In the genomic region with DNA sequence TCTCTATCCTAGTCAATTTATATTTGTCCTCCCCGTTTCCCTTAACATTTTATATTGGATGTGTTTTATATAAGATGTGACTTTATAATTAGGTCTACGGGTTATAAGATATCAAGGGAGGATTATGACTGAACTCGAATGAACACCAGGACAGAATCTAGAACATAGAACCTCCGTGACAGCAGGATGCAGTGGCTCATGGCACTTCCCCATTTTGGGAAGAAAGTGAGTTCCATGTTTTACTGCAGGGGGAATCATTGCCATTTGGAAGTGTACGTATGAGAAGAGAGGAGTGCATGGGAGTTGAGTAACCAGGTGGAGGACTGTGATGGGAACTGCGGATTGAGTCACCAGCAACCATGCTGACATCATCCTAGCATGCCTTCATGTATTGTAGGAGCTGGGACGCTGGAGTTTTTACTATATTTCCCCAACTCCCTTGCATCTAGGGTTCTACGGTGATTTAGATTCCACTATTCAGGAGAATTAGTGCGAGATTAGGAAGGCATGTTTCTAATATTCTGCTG, we compare ENCODE assay signal across 17 cellular contexts. TPM values are rescaled to one million over a fixed set of nuclear protein-coding genes. Genes with fewer than 3 reads are reported as not detected.
A peak's percentile ranks its signal among the peaks of the same experiment; 100 is the strongest.
DNase-seq lines count a peak whose midpoint lies in the region; ATAC-seq and TF ChIP-seq lines count a peak whose summit lies in the region.
"Had no signal": no experiment of that assay in that cellular context is flagged by ENCODE, and none has a peak within 500 bp of the region (broad histone marks: within the 10 kb centered on the region; RNA-seq: fewer than 3 reads in every experiment).

No MANE protein-coding gene starts in this region.

- H3F3A ChIP-seq in Loucy (ENCODE audit: low read depth) (0 out of 2 replicates have a peak, but pooled peaks cover 3% of the 10 kb centered on the region), neural progenitor cell (ENCODE audit: low read depth) (peaks cover 5% of the 10 kb centered on the region)

- H3K4me3 ChIP-seq in Loucy (ENCODE audit: low read length, poor library complexity, severe bottlenecking): peak overlapping the region; percentile 78
- no peak overlapping the region for H3K4me3 ChIP-seq in epithelial cell of esophagus (ENCODE audit: low read length)
- H3K4me3 ChIP-seq in neural progenitor cell: no peak overlapping the region
- H3K4me3 ChIP-seq: mucosa of descending colon had no signal

- H3K4me1 ChIP-seq in Loucy (ENCODE audit: insufficient read depth, low read length, poor library complexity, severe bottlenecking) (peaks cover 18% of the 10 kb centered on the region), neural progenitor cell (no peaks in the 10 kb centered on the region)
- H3K4me1 ChIP-seq: foreskin keratinocyte, prostate gland, uterus had no signal

- H2AFZ ChIP-seq in Loucy (ENCODE audit: low read length) (no peak overlapping the region), neural progenitor cell (replicated peaks) (no peak overlapping the region)

- ATAC-seq in activated naive CD4-positive, alpha-beta T cell treated with anti-CD3 and anti-CD28 coated beads, Interleukin-2, amount 50 U/mL, for 72 hours: no peak
- no peak for ATAC-seq in stimulated activated naive CD8-positive, alpha-beta T cell treated with anti-CD3 and anti-CD28 coated beads, Interleukin-15, amount 100 ng/mL, for 72 hours
- ATAC-seq: foreskin keratinocyte, mucosa of descending colon, Right ventricle myocardium inferior had no signal

- H3K4me3 Mint-ChIP-seq in activated naive CD4-positive, alpha-beta T cell treated with anti-CD3 and anti-CD28 coated beads, Interleukin-2, amount 50 U/mL, for 24 hours: peak overlapping the region; percentile 88
- peak overlapping the region; percentile 85 to 89 for H3K4me3 Mint-ChIP-seq in stimulated activated naive CD8-positive, alpha-beta T cell treated with anti-CD3 and anti-CD28 coated beads, Interleukin-15, amount 100 ng/mL, for 72 hours
- no peak overlapping the region for H3K4me3 Mint-ChIP-seq in neural progenitor cell

- TF ChIP-seq CTCF in Loucy (conservative IDR thresholded peaks at IDR 0.05; ENCODE audit: low read length) (no peak), epithelial cell of esophagus (IDR thresholded peaks at IDR 0.05; ENCODE audit: insufficient read depth, low read depth, low read length, missing control alignments) (no peak), neural progenitor cell (IDR thresholded peaks at IDR 0.05) (no peak)

- H3K4me1 Mint-ChIP-seq in activated naive CD4-positive, alpha-beta T cell treated with anti-CD3 and anti-CD28 coated beads, Interleukin-2, amount 50 U/mL, for 24 hours: peaks cover 15% of the 10 kb centered on the region
- peaks cover 21% of the 10 kb centered on the region for H3K4me1 Mint-ChIP-seq in stimulated activated naive CD8-positive, alpha-beta T cell treated with anti-CD3 and anti-CD28 coated beads, Interleukin-15, amount 100 ng/mL, for 72 hours
- no peaks in the 10 kb centered on the region for H3K4me1 Mint-ChIP-seq in neural progenitor cell

- H4K20me1 ChIP-seq in Loucy (ENCODE audit: insufficient read depth, low read length, poor library complexity, severe bottlenecking) (no peaks in the 10 kb centered on the region), neural progenitor cell (ENCODE audit: low read depth) (no peaks in the 10 kb centered on the region)

- H3K27me3 Mint-ChIP-seq in activated naive CD4-positive, alpha-beta T cell treated with anti-CD3 and anti-CD28 coated beads, Interleukin-2, amount 50 U/mL, for 24 hours: peaks cover 8% of the 10 kb centered on the region
- peaks cover 17% of the 10 kb centered on the region for H3K27me3 Mint-ChIP-seq in stimulated activated naive CD8-positive, alpha-beta T cell treated with anti-CD3 and anti-CD28 coated beads, Interleukin-15, amount 100 ng/mL, for 72 hours
- peaks cover 2% of the 10 kb centered on the region for H3K27me3 Mint-ChIP-seq in neural progenitor cell (ENCODE audit: insufficient read depth, low read depth)

- no peak for DNase-seq in activated naive CD4-positive, alpha-beta T cell treated with anti-CD3 and anti-CD28 coated beads, Interleukin-2, amount 50 U/mL, for 72 hours (ENCODE audit: low spot score in 2 of 2)
- peak; percentile 32 for DNase-seq in epithelial cell of esophagus (ENCODE audit: low read depth)
- no peak for DNase-seq in stimulated activated naive CD8-positive, alpha-beta T cell treated with anti-CD3 and anti-CD28 coated beads, Interleukin-15, amount 100 ng/mL, for 72 hours
- no peak for DNase-seq in hepatic stellate cell (ENCODE audit: low spot score)
- DNase-seq in ureter (ENCODE audit: low spot score): no peak
- DNase-seq in neural progenitor cell (ENCODE audit: low spot score): no peak
- DNase-seq: activated CD8-positive, alpha-beta memory T cell treated with anti-CD3 and anti-CD28 coated beads, Interleukin-2, amount 50 U/mL, for 48 hours; AML-193; foreskin keratinocyte; HCEC 1CT; mucosa of descending colon; stimulated activated CD4-positive, alpha-beta T cell treated with anti-CD3 and anti-CD28 coated beads, Interleukin-1b, Interleukin-23, amount 100 ng/mL, for 48 hours; uterus had no signal

- no peak overlapping the region for H3K27ac ChIP-seq in neural progenitor cell
- H3K27ac ChIP-seq: foreskin keratinocyte, prostate gland, uterus had no signal

- H3K27ac Mint-ChIP-seq in activated naive CD4-positive, alpha-beta T cell treated with anti-CD3 and anti-CD28 coated beads, Interleukin-2, amount 50 U/mL, for 24 hours: peak overlapping the region; percentile 32
- peak overlapping the region in 1 of 2 donors; percentile 87 for H3K27ac Mint-ChIP-seq in activated naive CD4-positive, alpha-beta T cell treated with anti-CD3 and anti-CD28 coated beads, Interleukin-2, amount 50 U/mL, for 72 hours
- no peak overlapping the region for H3K27ac Mint-ChIP-seq in stimulated activated naive CD8-positive, alpha-beta T cell treated with anti-CD3 and anti-CD28 coated beads, Interleukin-15, amount 100 ng/mL, for 72 hours
- no peak overlapping the region for H3K27ac Mint-ChIP-seq in neural progenitor cell

- H3K9me3 Mint-ChIP-seq in activated naive CD4-positive, alpha-beta T cell treated with anti-CD3 and anti-CD28 coated beads, Interleukin-2, amount 50 U/mL, for 24 hours: no peaks in the 10 kb centered on the region
- peaks cover 0 to 10% of the 10 kb centered on the region in 2 donors for H3K9me3 Mint-ChIP-seq in activated naive CD4-positive, alpha-beta T cell treated with anti-CD3 and anti-CD28 coated beads, Interleukin-2, amount 50 U/mL, for 72 hours
- H3K9me3 Mint-ChIP-seq in stimulated activated naive CD8-positive, alpha-beta T cell treated with anti-CD3 and anti-CD28 coated beads, Interleukin-15, amount 100 ng/mL, for 72 hours: peaks cover 0 to 8% of the 10 kb centered on the region in 2 donors
- peaks cover 16% of the 10 kb centered on the region for H3K9me3 Mint-ChIP-seq in neural progenitor cell

- H3K4me2 ChIP-seq in Loucy (ENCODE audit: low read depth, low read length, poor library complexity, severe bottlenecking) (peak overlapping the region; percentile 85), neural progenitor cell (no peak overlapping the region)

- peaks cover 5% of the 10 kb centered on the region; the same call in 1 of the 2 replicates for H3K79me2 ChIP-seq in Loucy (ENCODE audit: insufficient read depth, low read length)
- no peaks in the 10 kb centered on the region for H3K79me2 ChIP-seq in neural progenitor cell (ENCODE audit: low read depth)

- H3K36me3 Mint-ChIP-seq in activated naive CD4-positive, alpha-beta T cell treated with anti-CD3 and anti-CD28 coated beads, Interleukin-2, amount 50 U/mL, for 24 hours: peaks cover 5% of the 10 kb centered on the region
- H3K36me3 Mint-ChIP-seq in activated naive CD4-positive, alpha-beta T cell treated with anti-CD3 and anti-CD28 coated beads, Interleukin-2, amount 50 U/mL, for 72 hours: peaks cover 12 to 14% of the 10 kb centered on the region in 2 donors
- H3K36me3 Mint-ChIP-seq in neural progenitor cell: no peaks in the 10 kb centered on the region

- H3K9me3 ChIP-seq in Loucy (ENCODE audit: insufficient read depth, low read depth, low read length) (no peaks in the 10 kb centered on the region), neural progenitor cell (ENCODE audit: low read depth) (no peaks in the 10 kb centered on the region)
- H3K9me3 ChIP-seq: mucosa of descending colon, prostate gland, uterus had no signal

- H3K27me3 ChIP-seq in Loucy (ENCODE audit: insufficient read depth, low read length, poor library complexity, severe bottlenecking) (no peaks in the 10 kb centered on the region), neural progenitor cell (peaks cover 39% of the 10 kb centered on the region)
- H3K27me3 ChIP-seq: foreskin keratinocyte, uterus had no signal

- H3K36me3 ChIP-seq in Loucy (ENCODE audit: insufficient read depth, low read length) (no peaks in the 10 kb centered on the region), neural progenitor cell (no peaks in the 10 kb centered on the region)
- H3K36me3 ChIP-seq: prostate gland, uterus had no signal

- H3K9me2 ChIP-seq in Loucy (replicated peaks; ENCODE audit: low read depth, low read length): no peaks in the 10 kb centered on the region

- peak overlapping the region; percentile 89 for H3K9ac ChIP-seq in Loucy (ENCODE audit: low read depth, low read length, poor library complexity, severe bottlenecking)
- no peak overlapping the region for H3K9ac ChIP-seq in neural progenitor cell

RNA-seq across cellular contexts. Expression of a gene that starts 56.1 kb away (rescaled TPM):
- under 1 TPM; 0.07 to 0.10 TPM for total RNA-seq in activated naive CD4-positive, alpha-beta T cell treated with anti-CD3 and anti-CD28 coated beads, Interleukin-2, amount 50 U/mL, for 72 hours
- total RNA-seq in ureter (41.9 TPM), neural progenitor cell (ENCODE audit: low replicate concordance) (0.09 and 0.45 TPM in 2 replicates)

Comparison
In these comparisons a context has a peak if more than half of its experiments do, and no peak if none do; other contexts are left out.
1. RNA of a gene that starts 56.1 kb away (total RNA-seq): 41.9 TPM in ureter (single experiment); 0.09 to 0.45 TPM in neural progenitor cell and 0.07 to 0.10 TPM in activated naive CD4-positive, alpha-beta T cell treated with anti-CD3 and anti-CD28 coated beads, Interleukin-2, amount 50 U/mL, for 72 hours; every median in the first group is over 10 times any median in the second.